In the genomic region with DNA sequence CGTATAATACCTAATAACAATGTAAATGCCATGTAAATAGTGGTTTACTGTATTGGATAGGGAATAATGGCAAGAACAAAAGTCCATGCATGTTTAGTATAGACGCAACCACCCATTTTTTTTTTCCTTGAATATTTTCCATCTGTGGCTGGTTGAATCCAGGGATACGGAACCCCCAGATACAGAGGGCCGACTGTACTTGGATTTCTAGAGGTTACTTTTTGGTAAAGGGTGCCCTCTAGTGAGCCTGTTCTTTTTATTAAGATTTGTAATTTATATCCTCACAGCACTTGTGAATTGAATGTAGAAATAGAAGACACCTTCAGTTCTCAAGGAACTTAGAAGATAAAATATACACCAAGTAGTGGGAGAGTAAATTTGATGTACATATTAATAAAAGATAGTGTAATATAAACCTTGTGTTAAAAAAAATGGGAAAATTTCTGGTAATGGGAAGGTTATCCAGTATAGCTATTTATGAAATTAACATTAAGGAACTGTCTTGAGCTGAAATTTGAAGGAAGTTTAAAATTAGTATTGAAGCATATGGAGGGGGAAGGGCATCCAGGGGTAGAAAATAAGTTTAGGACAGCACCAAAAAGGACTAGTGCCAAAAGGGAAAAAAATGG, we compare ENCODE assay signal across 8 cellular contexts. TPM values are rescaled to one million over a fixed set of nuclear protein-coding genes. Genes with fewer than 3 reads are reported as not detected.
DNase-seq lines count a peak whose midpoint lies in the region; ATAC-seq and TF ChIP-seq lines count a peak whose summit lies in the region.

No MANE protein-coding gene starts in this region.

- H3K9me3 ChIP-seq in CD4-positive, alpha-beta T cell (ENCODE audit: control insufficient read depth, low read length) = no peaks in the 10 kb centered on the region
- H3K9me3 ChIP-seq in OCI-LY1 (ENCODE audit: low read length) (no peaks in the 10 kb centered on the region), endodermal cell (ENCODE audit: control insufficient read depth, low read length) (no peaks in the 10 kb centered on the region), mucosa of descending colon (no peaks in the 10 kb centered on the region), WERI-Rb-1 (ENCODE audit: severe bottlenecking) (no peaks in the 10 kb centered on the region)

- no peak overlapping the region for H3K27ac Mint-ChIP-seq in CD4-positive, alpha-beta T cell
- no peak overlapping the region for H3K27ac Mint-ChIP-seq in endodermal cell

- CTCF ChIA-PET in CD4-positive, alpha-beta T cell (lab: Charles Lee) = interaction anchor here (0.9 kb wide), 1 partner anchor 37 kb away, joined by 4 read pairs; no protein-coding TSS in a partner anchor
- CTCF ChIA-PET in HEK293T (lab: Yijun Ruan, JAX) = interaction anchor here (0.6 to 1.9 kb wide), 2 partner anchors 14 to 37 kb away, joined by 4 to 8 read pairs; no protein-coding TSS in a partner anchor

- POLR2A ChIA-PET in CD4-positive, alpha-beta T cell (lab: Charles Lee) = interaction anchor here (1.5 kb wide), 1 partner anchor 32 kb away, joined by 10 read pairs; a partner anchor contains a TSS
- POLR2A ChIA-PET in HEK293T (lab: Yijun Ruan, JAX) = interaction anchor here (1.5 kb wide), 1 partner anchor 32 kb away, joined by 3 read pairs; a partner anchor contains a TSS

- no peaks in the 10 kb centered on the region for H3F3A ChIP-seq in OCI-LY1 (ENCODE audit: insufficient read depth, low read length)

- peak; percentile 75 for TF ChIP-seq CTCF in CD4-positive, alpha-beta T cell (IDR thresholded peaks at IDR 0.05)
- TF ChIP-seq CTCF in OCI-LY1 (IDR thresholded peaks at IDR 0.05; ENCODE audit: low read length) = peak; percentile 49
- peak; percentile 79 for TF ChIP-seq CTCF in endodermal cell (conservative IDR thresholded peaks at IDR 0.05)
- no peak for TF ChIP-seq CTCF in mucosa of descending colon (IDR thresholded peaks at IDR 0.05)
- TF ChIP-seq CTCF in WERI-Rb-1 (IDR thresholded peaks at IDR 0.05; ENCODE audit: low read depth, low read length) = no peak

- WGBS in endodermal cell (ENCODE audit: insufficient coverage in 1 of 2, insufficient read length in 1 of 2), 2 experiments = 54% methylated on average over 3 of the region's 4 CpGs; no CpG with 5 or more reads in 1 of the 2 experiments

- H3K9ac ChIP-seq in OCI-LY1 (ENCODE audit: low read length) (no peak overlapping the region), endodermal cell (ENCODE audit: extremely low read depth, low read length, poor library complexity, severe bottlenecking) (no peak overlapping the region)

- H3K36me3 ChIP-seq in OCI-LY1 (ENCODE audit: insufficient read depth, low read length) = no peaks in the 10 kb centered on the region
- no peaks in the 10 kb centered on the region for H3K36me3 ChIP-seq in endodermal cell (ENCODE audit: control insufficient read depth, insufficient read depth, low read length)
- no peaks in the 10 kb centered on the region for H3K36me3 ChIP-seq in mucosa of descending colon (ENCODE audit: low read depth)
- H3K36me3 ChIP-seq in WERI-Rb-1 = no peaks in the 10 kb centered on the region

- DNase-seq in CD4-positive, alpha-beta T cell = no peak
- DNase-seq in HEK293T (ENCODE audit: extremely low spot score) = peak; percentile 23
- DNase-seq in endodermal cell = no peak
- peak in 1 of 3 donors; percentile 60 for DNase-seq in mucosa of descending colon
- DNase-seq in stimulated activated CD4-positive, alpha-beta T cell treated with anti-CD3 and anti-CD28 coated beads, Interleukin-2, amount 100 ng/mL, for 24 hours = no peak
- no peak for DNase-seq in WERI-Rb-1

- H3K4me3 ChIP-seq in OCI-LY1 (ENCODE audit: low read depth, low read length, poor library complexity, severe bottlenecking) (no peak overlapping the region), endodermal cell (ENCODE audit: low read length) (no peak overlapping the region), mucosa of descending colon (no peak overlapping the region), WERI-Rb-1 (ENCODE audit: low read depth, low read length) (no peak overlapping the region)

- intact Hi-C loops in CD4-positive, alpha-beta T cell (cut with DNase I, micrococcal nuclease) = loop anchor here (1.0 to 10.0 kb wide), 3 partner anchors 37 to 363 kb away; no protein-coding TSS in a partner anchor
- intact Hi-C loops in mucosa of descending colon (cut with DNase I, micrococcal nuclease) = no loop called here

- H3K9me2 ChIP-seq in OCI-LY1 (ENCODE audit: low read depth, low read length) = no peaks in the 10 kb centered on the region

- H3K4me1 Mint-ChIP-seq in CD4-positive, alpha-beta T cell (ENCODE audit: low read depth) = peaks cover 29% of the 10 kb centered on the region
- peaks cover 2% of the 10 kb centered on the region for H3K4me1 Mint-ChIP-seq in endodermal cell

- H4K20me1 ChIP-seq in OCI-LY1 (ENCODE audit: insufficient read depth, low read length) = no peaks in the 10 kb centered on the region

- no peaks in the 10 kb centered on the region for H3K9me3 Mint-ChIP-seq in CD4-positive, alpha-beta T cell
- H3K9me3 Mint-ChIP-seq in endodermal cell = no peaks in the 10 kb centered on the region

- H3K4me1 ChIP-seq in OCI-LY1 (ENCODE audit: insufficient read depth, low read length, severe bottlenecking) = peaks cover 4% of the 10 kb centered on the region
- H3K4me1 ChIP-seq in endodermal cell (ENCODE audit: control insufficient read depth, insufficient read depth, low read length) = no peaks in the 10 kb centered on the region
- H3K4me1 ChIP-seq in mucosa of descending colon (ENCODE audit: low read depth) = no peaks in the 10 kb centered on the region

- no peak overlapping the region for H3K27ac ChIP-seq in CD4-positive, alpha-beta T cell (ENCODE audit: low read depth, low read length)
- H3K27ac ChIP-seq in OCI-LY1 (ENCODE audit: low read depth, low read length, poor library complexity, severe bottlenecking) (no peak overlapping the region), endodermal cell (ENCODE audit: low read depth, low read length) (no peak overlapping the region), WERI-Rb-1 (no peak overlapping the region)

- H3K27me3 ChIP-seq in CD4-positive, alpha-beta T cell (ENCODE audit: control insufficient read depth, insufficient read depth, low read length) = no peaks in the 10 kb centered on the region
- H3K27me3 ChIP-seq in OCI-LY1 (ENCODE audit: insufficient read depth, low read length) = no peaks in the 10 kb centered on the region
- H3K27me3 ChIP-seq in endodermal cell (ENCODE audit: control insufficient read depth, insufficient read depth, low read length, poor library complexity, severe bottlenecking) = no peaks in the 10 kb centered on the region
- H3K27me3 ChIP-seq in WERI-Rb-1 (ENCODE audit: insufficient read depth, low read depth, severe bottlenecking) = no peaks in the 10 kb centered on the region

- no peaks in the 10 kb centered on the region for H3K79me2 ChIP-seq in OCI-LY1 (ENCODE audit: insufficient read depth, low read length)

- no peaks in the 10 kb centered on the region for H3K36me3 Mint-ChIP-seq in CD4-positive, alpha-beta T cell (ENCODE audit: low read depth)
- no peaks in the 10 kb centered on the region for H3K36me3 Mint-ChIP-seq in endodermal cell (ENCODE audit: low read depth)

- H3K4me3 Mint-ChIP-seq in CD4-positive, alpha-beta T cell = no peak overlapping the region
- no peak overlapping the region for H3K4me3 Mint-ChIP-seq in endodermal cell

- H3K4me2 ChIP-seq in OCI-LY1 (ENCODE audit: low read length) = no peak overlapping the region

- H3K27me3 Mint-ChIP-seq in CD4-positive, alpha-beta T cell = no peaks in the 10 kb centered on the region
- no peaks in the 10 kb centered on the region for H3K27me3 Mint-ChIP-seq in endodermal cell (ENCODE audit: insufficient read depth)

- peak; percentile 39 for ATAC-seq in CD4-positive, alpha-beta T cell (ENCODE audit: poor library complexity)
- ATAC-seq in mucosa of descending colon (peak; percentile 46), HG03469 (IDR thresholded peaks at IDR 0.05; ENCODE audit: unreplicated experiment) (no peak)

- H2AFZ ChIP-seq in OCI-LY1 (ENCODE audit: low read length) = no peak overlapping the region

TF ChIP-seq in HEK293T, 16 proteins besides CTCF, POLR2A, EP300 and RAD21:
- TF ChIP-seq L3MBTL2 (conservative IDR thresholded peaks at IDR 0.05) (no peak), BHLHE40 (IDR thresholded peaks at IDR 0.05; ENCODE audit: borderline replicate concordance) (no peak), LEF1 (IDR thresholded peaks at IDR 0.05; ENCODE audit: borderline replicate concordance) (no peak), CTBP1 (IDR thresholded peaks at IDR 0.05; ENCODE audit: borderline replicate concordance) (no peak), ELF4 (IDR thresholded peaks at IDR 0.05) (no peak), HDGF (IDR thresholded peaks at IDR 0.05; ENCODE audit: borderline replicate concordance) (no peak), ARNT (IDR thresholded peaks at IDR 0.05) (no peak), SUZ12 (IDR thresholded peaks at IDR 0.05) (no peak), FOXA1 (IDR thresholded peaks at IDR 0.05) (no peak), FOXK2 (IDR thresholded peaks at IDR 0.05) (no peak), SP1 (IDR thresholded peaks at IDR 0.05) (no peak)
- TF ChIP-seq, protein P1, sequence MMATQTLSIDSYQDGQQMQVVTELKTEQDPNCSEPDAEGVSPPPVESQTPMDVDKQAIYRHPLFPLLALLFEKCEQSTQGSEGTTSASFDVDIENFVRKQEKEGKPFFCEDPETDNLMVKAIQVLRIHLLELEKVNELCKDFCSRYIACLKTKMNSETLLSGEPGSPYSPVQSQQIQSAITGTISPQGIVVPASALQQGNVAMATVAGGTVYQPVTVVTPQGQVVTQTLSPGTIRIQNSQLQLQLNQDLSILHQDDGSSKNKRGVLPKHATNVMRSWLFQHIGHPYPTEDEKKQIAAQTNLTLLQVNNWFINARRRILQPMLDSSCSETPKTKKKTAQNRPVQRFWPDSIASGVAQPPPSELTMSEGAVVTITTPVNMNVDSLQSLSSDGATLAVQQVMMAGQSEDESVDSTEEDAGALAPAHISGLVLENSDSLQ (IDR thresholded peaks at IDR 0.05) = no peak

RNA-seq across cellular contexts. Expression of a gene that starts 32.0 kb away (rescaled TPM):
- total RNA-seq in CD4-positive, alpha-beta T cell = 1 to 10 TPM; 6.6 to 7.4 TPM
- 10 to 100 TPM; 12.1 to 21.3 TPM for total RNA-seq in endodermal cell
- polyA plus RNA-seq in endodermal cell (2013, experiment 1 of 2) = 18.0 TPM
- 17.0 TPM for polyA plus RNA-seq in endodermal cell (2013, experiment 2 of 2)
- total RNA-seq in mucosa of descending colon = 10 to 100 TPM; 12.7 to 13.9 (median 13.1) TPM

Comparison
In these comparisons a context has a peak if more than half of its experiments do, and no peak if none do; other contexts are left out.
1. CTCF ChIP-seq: peak in CD4-positive, alpha-beta T cell (single experiment), OCI-LY1 (single experiment) and endodermal cell (single experiment); none in mucosa of descending colon (single experiment) and WERI-Rb-1 (single experiment).
2. intact Hi-C loops: an anchor here in CD4-positive, alpha-beta T cell (1.0 to 10.0 kb wide); none called in mucosa of descending colon.